In genomic region chr18:8121942-8122480, GRCh38 we compare ENCODE assay signal across 15 cellular contexts.
DNase-seq lines count a peak whose midpoint lies in the region; ATAC-seq, FAIRE-seq and TF ChIP-seq lines count a peak whose summit lies in the region.
"Had no signal": no experiment of that assay in that cellular context is flagged by ENCODE, and none has a peak within 500 bp of the region (broad histone marks: within the 10 kb centered on the region; RNA-seq: fewer than 3 reads in every experiment).

No MANE protein-coding gene starts in this region.

- no peak for ATAC-seq in activated T-helper 17 cell treated with anti-CD3 and anti-CD28 coated beads, Interleukin-2, amount 50 U/mL, for 72 hours (replicated peaks)
- ATAC-seq in GM21423 (IDR thresholded peaks at IDR 0.05; ENCODE audit: unreplicated experiment), result no peak

- TF ChIP-seq CTCF in WI38 (IDR thresholded peaks at IDR 0.05; ENCODE audit: low read depth, low read length), result no peak
- TF ChIP-seq CTCF in fibroblast of villous mesenchyme (IDR thresholded peaks at IDR 0.05; ENCODE audit: insufficient read depth, low read depth, low read length), result no peak
- TF ChIP-seq CTCF in ascending aorta (IDR thresholded peaks at IDR 0.05), result no peak

- intact Hi-C loops in ascending aorta (cut with DNase I), result no loop called here

- no peaks in the 10 kb centered on the region for H3K9me3 Mint-ChIP-seq in activated T-helper 17 cell treated with anti-CD3 and anti-CD28 coated beads, Interleukin-2, amount 50 U/mL, for 72 hours
- H3K9me3 Mint-ChIP-seq: activated CD4-positive, alpha-beta T cell treated with anti-CD3 and anti-CD28 coated beads, Interleukin-2, amount 10 ng/mL, durations not matched to agents 7 days and 5 days had no signal

- no peaks in the 10 kb centered on the region for H3K4me1 ChIP-seq in ascending aorta

- H3K4me3 ChIP-seq in WI38 (ENCODE audit: low read depth, low read length) (peak overlapping the region; percentile 18; the same call in 1 of the 2 replicates), fibroblast of villous mesenchyme (ENCODE audit: low read depth, low read length) (no peak overlapping the region), ascending aorta (no peak overlapping the region)

- H3K27ac ChIP-seq in ascending aorta, result no peak overlapping the region

- H3K36me3 Mint-ChIP-seq in activated T-helper 17 cell treated with anti-CD3 and anti-CD28 coated beads, Interleukin-2, amount 50 U/mL, for 72 hours (ENCODE audit: low read depth), result no peaks in the 10 kb centered on the region
- H3K36me3 Mint-ChIP-seq: memory B cell had no signal

- H3K4me3 Mint-ChIP-seq in activated T-helper 17 cell treated with anti-CD3 and anti-CD28 coated beads, Interleukin-2, amount 50 U/mL, for 72 hours, result no peak overlapping the region
- H3K4me3 Mint-ChIP-seq: activated CD4-positive, alpha-beta T cell treated with anti-CD3 and anti-CD28 coated beads, Interleukin-2, amount 10 ng/mL, durations not matched to agents 7 days and 5 days; memory B cell had no signal

- no peaks in the 10 kb centered on the region for H3K4me1 Mint-ChIP-seq in activated T-helper 17 cell treated with anti-CD3 and anti-CD28 coated beads, Interleukin-2, amount 50 U/mL, for 72 hours
- H3K4me1 Mint-ChIP-seq: activated CD4-positive, alpha-beta T cell treated with anti-CD3 and anti-CD28 coated beads, Interleukin-2, amount 10 ng/mL, durations not matched to agents 7 days and 5 days; memory B cell had no signal

- no peaks in the 10 kb centered on the region for H3K27me3 ChIP-seq in ascending aorta

- no peak for DNase-seq in H54 (ENCODE audit: insufficient read length, low spot score)
- peak; percentile 60 for DNase-seq in fibroblast of villous mesenchyme (ENCODE audit: low read depth)
- DNase-seq in pulmonary artery endothelial cell (ENCODE audit: low read depth, low spot score), result peak; percentile 3
- no peak for DNase-seq in ascending aorta (ENCODE audit: low spot score in 2 of 2)
- no peak for DNase-seq in DMS79 (lab: John Stamatoyannopoulos, UW)
- DNase-seq: activated CD4-positive, alpha-beta T cell treated with anti-CD3 and anti-CD28 coated beads, Interleukin-2, amount 10 ng/mL, durations not matched to agents 7 days and 5 days; activated effector memory CD4-positive, alpha-beta T cell treated with Interleukin-2 at 50 U/mL for 16 hours; glutamatergic neuron; NCI-H1092; NCI-H82; SK-N-SH had no signal

- TF ChIP-seq POLR2A in H54 (IDR thresholded peaks at IDR 0.05; ENCODE audit: low read depth, low read length), result no peak

- peak; percentile 99 for FAIRE-seq in H54 (lab: Jason Lieb, UNC)

- H3K36me3 ChIP-seq in ascending aorta, result no peaks in the 10 kb centered on the region

- H3K9me3 ChIP-seq in ascending aorta, result no peaks in the 10 kb centered on the region
- H3K9me3 ChIP-seq: SK-N-SH had no signal

- no peak overlapping the region for H3K27ac Mint-ChIP-seq in activated T-helper 17 cell treated with anti-CD3 and anti-CD28 coated beads, Interleukin-2, amount 50 U/mL, for 72 hours
- H3K27ac Mint-ChIP-seq: activated CD4-positive, alpha-beta T cell treated with anti-CD3 and anti-CD28 coated beads, Interleukin-2, amount 10 ng/mL, durations not matched to agents 7 days and 5 days; memory B cell had no signal

- H3K27me3 Mint-ChIP-seq in activated T-helper 17 cell treated with anti-CD3 and anti-CD28 coated beads, Interleukin-2, amount 50 U/mL, for 72 hours, result no peaks in the 10 kb centered on the region
- H3K27me3 Mint-ChIP-seq: activated CD4-positive, alpha-beta T cell treated with anti-CD3 and anti-CD28 coated beads, Interleukin-2, amount 10 ng/mL, durations not matched to agents 7 days and 5 days had no signal

Comparison
In these comparisons a context has a peak if more than half of its experiments do, and no peak if none do; other contexts are left out.
1. DNase-seq: peak in fibroblast of villous mesenchyme (single experiment) and pulmonary artery endothelial cell (single experiment); none in H54 (single experiment), ascending aorta (0 of 2) and DMS79 (single experiment).